8 cellular contexts compared by ENCODE assay signal in the genomic region with DNA sequence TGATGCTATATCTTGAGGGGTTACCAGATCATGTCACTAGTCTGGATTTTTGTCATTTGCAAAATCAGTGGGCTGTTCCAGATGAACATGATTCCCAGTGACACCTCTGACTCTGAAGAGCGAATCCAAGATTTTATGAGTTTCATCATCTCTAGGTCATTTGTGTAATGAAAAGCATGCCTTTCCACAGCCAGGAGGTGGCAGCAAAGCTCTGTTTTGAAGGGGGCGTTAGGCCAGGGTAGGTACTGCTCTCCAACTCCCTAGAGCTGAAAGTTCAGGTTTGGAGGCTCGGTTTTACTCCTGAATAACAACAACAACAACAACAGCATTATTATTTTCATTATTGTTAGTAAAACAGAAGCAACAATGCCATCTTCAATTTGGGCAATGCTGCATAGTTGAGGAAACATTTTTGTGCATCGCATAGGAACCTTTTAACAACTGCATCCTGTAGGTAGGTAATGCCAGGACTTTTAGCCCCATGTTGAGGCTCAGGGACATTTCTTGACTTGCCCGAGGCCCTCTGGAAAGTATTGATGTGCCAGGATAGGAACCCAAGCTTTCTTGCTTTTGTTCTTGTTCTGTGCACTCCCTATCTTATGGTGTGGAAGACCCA.
DNase-seq lines count a peak whose midpoint lies in the region; ATAC-seq and TF ChIP-seq lines count a peak whose summit lies in the region.

No MANE protein-coding gene starts in this region.

- H3K4me1 Mint-ChIP-seq in activated T-cell treated with anti-CD3 and anti-CD28 coated beads, Interleukin-2, amount 50 U/mL, for 24 hours (ENCODE audit: low read depth) = no peaks in the 10 kb centered on the region

- H3K4me3 Mint-ChIP-seq in activated T-cell treated with anti-CD3 and anti-CD28 coated beads, Interleukin-2, amount 50 U/mL, for 24 hours = no peak overlapping the region

- DNase-seq in activated T-cell treated with anti-CD3 and anti-CD28 coated beads for 48 hours (ENCODE audit: low read depth) (peak; percentile 23), HL-60 (ENCODE audit: low read depth in 1 of 2, low spot score in 1 of 2) (peak in 1 of 2 experiments; percentile 34), SKM-1 treated with dmso at 0.1 percent for 144 hours (lab: John Stamatoyannopoulos, UW; ENCODE audit: unreplicated experiment) (peak; percentile 54), ecto neural progenitor cell (ENCODE audit: low spot score) (peak; percentile 79), mucosa of gallbladder (ENCODE audit: low spot score) (peak; percentile 40), NCI-H146 (lab: John Stamatoyannopoulos, UW) (no peak)
- no peak for DNase-seq in activated T-cell treated with anti-CD3 and anti-CD28 coated beads, Interleukin-2, amount 50 U/mL, for 24 hours

- no peaks in the 10 kb centered on the region for H3K27me3 ChIP-seq in HL-60 (ENCODE audit: insufficient read depth, poor library complexity, severe bottlenecking)

- peak; percentile 31 for TF ChIP-seq CTCF in HL-60 (IDR thresholded peaks at IDR 0.05; ENCODE audit: insufficient read depth, low read length)

- no peaks in the 10 kb centered on the region for H3K36me3 Mint-ChIP-seq in activated T-cell treated with anti-CD3 and anti-CD28 coated beads, Interleukin-2, amount 50 U/mL, for 24 hours (ENCODE audit: low read depth)

- no peak for ATAC-seq in HG02610 (IDR thresholded peaks at IDR 0.05; ENCODE audit: unreplicated experiment)

- peaks cover 19% of the 10 kb centered on the region for H3K27me3 Mint-ChIP-seq in activated T-cell treated with anti-CD3 and anti-CD28 coated beads, Interleukin-2, amount 50 U/mL, for 24 hours

- H3K27ac ChIP-seq in HL-60 (replicated peaks) = no peak overlapping the region

- no peak overlapping the region for H3K27ac Mint-ChIP-seq in activated T-cell treated with anti-CD3 and anti-CD28 coated beads, Interleukin-2, amount 50 U/mL, for 24 hours

- H3K4me3 ChIP-seq in HL-60 (replicated peaks; ENCODE audit: insufficient read depth, low read length) = no peak overlapping the region

- no peaks in the 10 kb centered on the region for H3K9me3 Mint-ChIP-seq in activated T-cell treated with anti-CD3 and anti-CD28 coated beads, Interleukin-2, amount 50 U/mL, for 24 hours

Comparison
In these comparisons a context has a peak if more than half of its experiments do, and no peak if none do; other contexts are left out.
1. DNase-seq: peak in activated T-cell treated with anti-CD3 and anti-CD28 coated beads for 48 hours (single experiment), SKM-1 treated with dmso at 0.1 percent for 144 hours (single experiment), ecto neural progenitor cell (single experiment) and mucosa of gallbladder (single experiment); none in activated T-cell treated with anti-CD3 and anti-CD28 coated beads, Interleukin-2, amount 50 U/mL, for 24 hours (single experiment) and NCI-H146 (single experiment).